Comparison of ENCODE assay signal across 9 cellular contexts in the genomic region with DNA sequence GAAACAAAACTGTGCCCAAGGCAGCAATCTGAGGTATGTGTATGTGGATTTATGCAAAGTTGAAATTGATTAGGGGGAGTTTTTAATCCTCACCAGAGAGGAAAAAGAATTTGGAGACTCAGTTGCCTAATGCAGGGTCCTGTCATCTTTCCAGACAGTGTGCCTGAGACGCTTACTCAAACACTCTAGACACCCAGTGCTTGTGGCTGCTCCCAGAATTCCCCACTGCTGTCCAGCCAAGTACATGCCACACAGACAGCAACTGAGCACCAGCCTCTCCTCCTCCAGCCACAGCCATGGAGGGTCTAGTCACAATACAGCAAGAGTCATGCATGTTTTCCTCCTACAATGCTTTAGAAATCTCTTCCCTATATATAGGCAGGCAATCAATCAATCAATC.
DNase-seq lines count a peak whose midpoint lies in the region; ATAC-seq and TF ChIP-seq lines count a peak whose summit lies in the region.
"Had no signal": no experiment of that assay in that cellular context is flagged by ENCODE, and none has a peak within 500 bp of the region (broad histone marks: within the 10 kb centered on the region; RNA-seq: fewer than 3 reads in every experiment).

No MANE protein-coding gene starts in this region.

- TF ChIP-seq POLR2A in ovary (IDR thresholded peaks at IDR 0.05): no peak

- H3K27ac ChIP-seq in AG04450 (ENCODE audit: low read depth, low read length) (peak overlapping the region; percentile 98), ovary (peak overlapping the region; percentile 16 to 85)

- no peaks in the 10 kb centered on the region for H3K9me3 Mint-ChIP-seq in WTC11

- H3K4me3 Mint-ChIP-seq in WTC11: no peak overlapping the region

- H3K4me1 Mint-ChIP-seq in WTC11: peaks cover 17% of the 10 kb centered on the region

- TF ChIP-seq CTCF in AG04450 (IDR thresholded peaks at IDR 0.05; ENCODE audit: low read depth, low read length) (no peak), WTC11 (IDR thresholded peaks at IDR 0.05) (no peak), fibroblast of the aortic adventitia (IDR thresholded peaks at IDR 0.05; ENCODE audit: insufficient read depth, low read length) (no peak), ovary (IDR thresholded peaks at IDR 0.05) (no peak)

- WGBS in ovary, 3 donors: 14 to 49% (median 29%) methylated on average over 1 of the region's 1 CpG

- intact Hi-C loops in ovary (cut with DNase I): loop anchor here in 3 of 4 donors (5.0 to 10.0 kb wide), 3 partner anchors 48 to 62 kb away; no protein-coding TSS in a partner anchor

- no peak for ATAC-seq in WTC11

- H3K27me3 Mint-ChIP-seq in WTC11 (ENCODE audit: low read depth): no peaks in the 10 kb centered on the region

- DNase-seq in AG04450 (ENCODE audit: low read depth, low spot score) (no peak), WTC11 (ENCODE audit: low spot score) (no peak), fibroblast of the aortic adventitia (ENCODE audit: low read depth) (peak; percentile 56), ovary (peak in 1 of 5 donors; percentile 35), HuH-7 (ENCODE audit: low spot score) (no peak), COLO829 (ENCODE audit: low spot score) (no peak), NCI-H748 (lab: John Stamatoyannopoulos, UW; ENCODE audit: unreplicated experiment) (no peak), H4 (ENCODE audit: low spot score) (no peak)
- DNase-seq: activated effector memory CD4-positive, alpha-beta T cell treated with anti-CD3 and anti-CD28 coated beads, Interleukin-2, amount 50 U/mL, for 16 hours had no signal

- H3K27me3 ChIP-seq in AG04450 (ENCODE audit: control insufficient read depth, insufficient read depth, low read length): no peaks in the 10 kb centered on the region
- no peaks in the 10 kb centered on the region for H3K27me3 ChIP-seq in ovary

- peaks cover 41% of the 10 kb centered on the region for H3K4me1 ChIP-seq in ovary (ENCODE audit: insufficient read depth)

- H3K27ac Mint-ChIP-seq in WTC11: peak overlapping the region; percentile 67

- no peaks in the 10 kb centered on the region for H3K36me3 ChIP-seq in ovary

- POLR2A ChIA-PET in AG04450 (lab: Yijun Ruan, JAX): interaction anchor here (0.6 to 2.5 kb wide), 4 partner anchors 9 to 42 kb away, joined by 5 to 30 read pairs (median 6); no protein-coding TSS in a partner anchor
- POLR2A ChIA-PET in WTC11 (lab: Charles Lee): no interaction called here

- TF ChIP-seq EP300 in ovary (IDR thresholded peaks at IDR 0.05): no peak

- H3K9me3 ChIP-seq in AG04450 (ENCODE audit: control insufficient read depth, insufficient read depth, low read length) (no peaks in the 10 kb centered on the region), ovary (no peaks in the 10 kb centered on the region)

- peaks cover 2% of the 10 kb centered on the region; the same call in 1 of the 2 replicates for H3K36me3 Mint-ChIP-seq in WTC11

- CTCF ChIA-PET in AG04450 (lab: Charles Lee) (interaction anchor here (0.6 to 1.1 kb wide), 2 partner anchors 72 to 162 kb away, joined by 3 to 4 read pairs; no protein-coding TSS in a partner anchor), WTC11 (lab: Charles Lee) (interaction anchor here (1.6 kb wide), 1 partner anchor 15 kb away, joined by 5 read pairs; no protein-coding TSS in a partner anchor)

- H3K4me3 ChIP-seq in AG04450 (ENCODE audit: low read depth, low read length): no peak overlapping the region
- no peak overlapping the region for H3K4me3 ChIP-seq in fibroblast of the aortic adventitia (ENCODE audit: low read depth, low read length)
- H3K4me3 ChIP-seq in ovary: no peak overlapping the region

TF ChIP-seq in WTC11, 78 proteins besides CTCF, POLR2A, EP300 and RAD21:
- TF ChIP-seq, protein P1, sequence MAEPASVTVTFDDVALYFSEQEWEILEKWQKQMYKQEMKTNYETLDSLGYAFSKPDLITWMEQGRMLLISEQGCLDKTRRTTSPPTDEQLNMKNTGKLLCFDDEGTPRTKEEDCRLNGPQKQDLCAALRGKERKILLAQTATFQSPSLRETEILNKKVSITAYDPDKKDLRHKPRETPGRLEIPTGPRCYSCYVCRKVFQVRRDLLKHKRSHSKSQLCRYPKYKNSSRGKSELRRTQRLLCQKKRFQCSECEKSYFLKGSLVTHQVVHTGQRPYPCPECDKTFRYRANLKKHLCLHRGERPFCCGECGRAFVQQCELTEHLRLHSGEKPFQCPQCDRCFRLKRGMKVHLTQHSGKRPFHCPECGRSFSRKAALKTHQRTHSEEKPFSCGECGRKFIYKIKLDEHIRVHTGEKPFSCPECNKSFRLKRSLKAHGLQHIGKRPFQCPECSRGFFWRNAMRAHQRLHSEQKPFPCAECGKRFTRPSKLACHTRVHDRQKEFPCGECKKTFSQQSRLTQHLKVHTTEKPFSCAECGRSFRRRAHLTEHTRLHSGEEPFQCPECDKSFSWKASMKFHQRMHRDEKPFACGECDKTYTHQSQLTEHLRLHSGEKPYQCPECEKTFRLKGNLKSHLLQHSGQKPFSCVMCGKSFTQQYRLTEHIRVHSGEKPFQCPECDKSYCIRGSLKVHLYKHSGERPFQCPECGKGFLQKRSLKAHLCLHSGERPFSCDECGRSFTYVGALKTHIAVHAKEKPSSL (CRISPR knock-in tag; conservative IDR thresholded peaks at IDR 0.05): no peak
- TF ChIP-seq ZNF423 (CRISPR knock-in tag; IDR thresholded peaks at IDR 0.05): no peak
- no peak for TF ChIP-seq ESRRA (CRISPR knock-in tag; IDR thresholded peaks at IDR 0.05; ENCODE audit: borderline replicate concordance)
- TF ChIP-seq ATF1 (CRISPR knock-in tag; IDR thresholded peaks at IDR 0.05): no peak
- no peak for TF ChIP-seq NR3C1 (CRISPR knock-in tag; conservative IDR thresholded peaks at IDR 0.05; ENCODE audit: low read depth)
- TF ChIP-seq, protein P2, sequence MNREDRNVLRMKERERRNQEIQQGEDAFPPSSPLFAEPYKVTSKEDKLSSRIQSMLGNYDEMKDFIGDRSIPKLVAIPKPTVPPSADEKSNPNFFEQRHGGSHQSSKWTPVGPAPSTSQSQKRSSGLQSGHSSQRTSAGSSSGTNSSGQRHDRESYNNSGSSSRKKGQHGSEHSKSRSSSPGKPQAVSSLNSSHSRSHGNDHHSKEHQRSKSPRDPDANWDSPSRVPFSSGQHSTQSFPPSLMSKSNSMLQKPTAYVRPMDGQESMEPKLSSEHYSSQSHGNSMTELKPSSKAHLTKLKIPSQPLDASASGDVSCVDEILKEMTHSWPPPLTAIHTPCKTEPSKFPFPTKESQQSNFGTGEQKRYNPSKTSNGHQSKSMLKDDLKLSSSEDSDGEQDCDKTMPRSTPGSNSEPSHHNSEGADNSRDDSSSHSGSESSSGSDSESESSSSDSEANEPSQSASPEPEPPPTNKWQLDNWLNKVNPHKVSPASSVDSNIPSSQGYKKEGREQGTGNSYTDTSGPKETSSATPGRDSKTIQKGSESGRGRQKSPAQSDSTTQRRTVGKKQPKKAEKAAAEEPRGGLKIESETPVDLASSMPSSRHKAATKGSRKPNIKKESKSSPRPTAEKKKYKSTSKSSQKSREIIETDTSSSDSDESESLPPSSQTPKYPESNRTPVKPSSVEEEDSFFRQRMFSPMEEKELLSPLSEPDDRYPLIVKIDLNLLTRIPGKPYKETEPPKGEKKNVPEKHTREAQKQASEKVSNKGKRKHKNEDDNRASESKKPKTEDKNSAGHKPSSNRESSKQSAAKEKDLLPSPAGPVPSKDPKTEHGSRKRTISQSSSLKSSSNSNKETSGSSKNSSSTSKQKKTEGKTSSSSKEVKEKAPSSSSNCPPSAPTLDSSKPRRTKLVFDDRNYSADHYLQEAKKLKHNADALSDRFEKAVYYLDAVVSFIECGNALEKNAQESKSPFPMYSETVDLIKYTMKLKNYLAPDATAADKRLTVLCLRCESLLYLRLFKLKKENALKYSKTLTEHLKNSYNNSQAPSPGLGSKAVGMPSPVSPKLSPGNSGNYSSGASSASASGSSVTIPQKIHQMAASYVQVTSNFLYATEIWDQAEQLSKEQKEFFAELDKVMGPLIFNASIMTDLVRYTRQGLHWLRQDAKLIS (CRISPR knock-in tag; IDR thresholded peaks at IDR 0.05; ENCODE audit: borderline replicate concordance): no peak
- TF ChIP-seq, protein P3, sequence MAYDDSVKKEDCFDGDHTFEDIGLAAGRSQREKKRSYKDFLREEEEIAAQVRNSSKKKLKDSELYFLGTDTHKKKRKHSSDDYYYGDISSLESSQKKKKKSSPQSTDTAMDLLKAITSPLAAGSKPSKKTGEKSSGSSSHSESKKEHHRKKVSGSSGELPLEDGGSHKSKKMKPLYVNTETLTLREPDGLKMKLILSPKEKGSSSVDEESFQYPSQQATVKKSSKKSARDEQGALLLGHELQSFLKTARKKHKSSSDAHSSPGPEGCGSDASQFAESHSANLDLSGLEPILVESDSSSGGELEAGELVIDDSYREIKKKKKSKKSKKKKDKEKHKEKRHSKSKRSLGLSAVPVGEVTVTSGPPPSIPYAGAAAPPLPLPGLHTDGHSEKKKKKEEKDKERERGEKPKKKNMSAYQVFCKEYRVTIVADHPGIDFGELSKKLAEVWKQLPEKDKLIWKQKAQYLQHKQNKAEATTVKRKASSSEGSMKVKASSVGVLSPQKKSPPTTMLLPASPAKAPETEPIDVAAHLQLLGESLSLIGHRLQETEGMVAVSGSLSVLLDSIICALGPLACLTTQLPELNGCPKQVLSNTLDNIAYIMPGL (CRISPR knock-in tag; IDR thresholded peaks at IDR 0.05): no peak
- TF ChIP-seq CBFB (CRISPR knock-in tag; IDR thresholded peaks at IDR 0.05; ENCODE audit: low read depth): no peak
